1 cellular context compared by ENCODE assay signal in the genomic region with DNA sequence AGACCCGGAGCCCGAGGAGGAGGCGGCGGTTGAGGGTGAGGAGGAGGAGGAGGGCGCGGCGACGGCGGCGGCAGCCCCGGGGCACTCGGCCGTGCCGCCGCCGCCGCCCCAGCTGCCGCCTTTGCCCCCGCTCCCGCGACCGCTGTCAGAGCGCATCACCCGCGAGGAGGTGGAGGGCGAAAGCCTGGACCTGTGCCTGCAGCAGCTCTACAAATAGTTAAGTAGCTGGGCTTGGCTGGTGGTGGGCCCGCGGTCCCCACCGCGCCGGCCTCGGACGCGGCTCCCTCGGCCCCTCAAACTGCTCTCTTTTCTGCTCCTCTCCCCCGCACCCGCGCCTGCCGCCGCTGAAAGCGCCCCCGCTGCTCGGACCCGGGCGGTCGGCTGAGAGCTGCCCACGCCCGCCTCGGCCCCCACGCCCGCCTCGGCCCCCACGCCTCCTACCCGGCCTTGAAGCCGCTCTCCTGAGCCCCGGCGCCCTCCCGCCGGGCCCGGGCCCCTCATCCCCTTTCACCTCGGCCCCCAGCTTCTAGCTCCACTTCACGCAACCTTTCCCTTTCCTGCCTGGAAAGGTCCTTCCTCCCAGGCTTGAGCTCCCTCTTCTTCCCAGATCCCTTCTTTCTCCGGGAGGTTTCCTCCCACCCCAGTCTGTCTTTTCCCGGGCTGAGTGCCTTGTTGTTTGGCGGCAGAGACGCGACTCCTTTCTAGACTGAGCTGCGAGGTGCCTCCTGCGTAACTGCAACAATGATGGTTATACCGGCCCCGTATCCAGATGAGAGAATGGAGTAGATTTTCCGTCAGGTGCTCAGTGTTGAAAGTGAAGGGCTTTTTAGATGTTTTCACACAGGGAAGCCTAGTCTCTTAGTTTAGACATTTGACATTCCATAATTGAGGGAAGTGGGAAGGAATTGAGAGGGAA.
TF ChIP-seq lines count a peak whose summit lies in the region.

No MANE protein-coding gene starts in this region.

TF ChIP-seq in liver, 16 proteins besides CTCF, POLR2A, EP300 and RAD21 (continued from another document):
- TF ChIP-seq, protein P1, sequence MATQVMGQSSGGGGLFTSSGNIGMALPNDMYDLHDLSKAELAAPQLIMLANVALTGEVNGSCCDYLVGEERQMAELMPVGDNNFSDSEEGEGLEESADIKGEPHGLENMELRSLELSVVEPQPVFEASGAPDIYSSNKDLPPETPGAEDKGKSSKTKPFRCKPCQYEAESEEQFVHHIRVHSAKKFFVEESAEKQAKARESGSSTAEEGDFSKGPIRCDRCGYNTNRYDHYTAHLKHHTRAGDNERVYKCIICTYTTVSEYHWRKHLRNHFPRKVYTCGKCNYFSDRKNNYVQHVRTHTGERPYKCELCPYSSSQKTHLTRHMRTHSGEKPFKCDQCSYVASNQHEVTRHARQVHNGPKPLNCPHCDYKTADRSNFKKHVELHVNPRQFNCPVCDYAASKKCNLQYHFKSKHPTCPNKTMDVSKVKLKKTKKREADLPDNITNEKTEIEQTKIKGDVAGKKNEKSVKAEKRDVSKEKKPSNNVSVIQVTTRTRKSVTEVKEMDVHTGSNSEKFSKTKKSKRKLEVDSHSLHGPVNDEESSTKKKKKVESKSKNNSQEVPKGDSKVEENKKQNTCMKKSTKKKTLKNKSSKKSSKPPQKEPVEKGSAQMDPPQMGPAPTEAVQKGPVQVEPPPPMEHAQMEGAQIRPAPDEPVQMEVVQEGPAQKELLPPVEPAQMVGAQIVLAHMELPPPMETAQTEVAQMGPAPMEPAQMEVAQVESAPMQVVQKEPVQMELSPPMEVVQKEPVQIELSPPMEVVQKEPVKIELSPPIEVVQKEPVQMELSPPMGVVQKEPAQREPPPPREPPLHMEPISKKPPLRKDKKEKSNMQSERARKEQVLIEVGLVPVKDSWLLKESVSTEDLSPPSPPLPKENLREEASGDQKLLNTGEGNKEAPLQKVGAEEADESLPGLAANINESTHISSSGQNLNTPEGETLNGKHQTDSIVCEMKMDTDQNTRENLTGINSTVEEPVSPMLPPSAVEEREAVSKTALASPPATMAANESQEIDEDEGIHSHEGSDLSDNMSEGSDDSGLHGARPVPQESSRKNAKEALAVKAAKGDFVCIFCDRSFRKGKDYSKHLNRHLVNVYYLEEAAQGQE (IDR thresholded peaks at IDR 0.05), result no peak
